2 cellular contexts compared by ENCODE assay signal in genomic region chr7:77940647-77941046, GRCh38.
TF ChIP-seq lines count a peak whose summit lies in the region.

No MANE protein-coding gene starts in this region.

TF ChIP-seq in IMR-90, 13 proteins besides CTCF, POLR2A, EP300 and RAD21:
- TF ChIP-seq SMC3 (IDR thresholded peaks at IDR 0.05; ENCODE audit: low read depth, low read length), result peak; percentile 69
- TF ChIP-seq MXI1 (IDR thresholded peaks at IDR 0.05; ENCODE audit: borderline replicate concordance, low read depth, low read length), result no peak

TF ChIP-seq in SK-N-SH treated with all-trans-retinoic acid at 6 μM for 48 hours, 23 proteins besides CTCF, POLR2A, EP300 and RAD21:
- TF ChIP-seq, protein P1, sequence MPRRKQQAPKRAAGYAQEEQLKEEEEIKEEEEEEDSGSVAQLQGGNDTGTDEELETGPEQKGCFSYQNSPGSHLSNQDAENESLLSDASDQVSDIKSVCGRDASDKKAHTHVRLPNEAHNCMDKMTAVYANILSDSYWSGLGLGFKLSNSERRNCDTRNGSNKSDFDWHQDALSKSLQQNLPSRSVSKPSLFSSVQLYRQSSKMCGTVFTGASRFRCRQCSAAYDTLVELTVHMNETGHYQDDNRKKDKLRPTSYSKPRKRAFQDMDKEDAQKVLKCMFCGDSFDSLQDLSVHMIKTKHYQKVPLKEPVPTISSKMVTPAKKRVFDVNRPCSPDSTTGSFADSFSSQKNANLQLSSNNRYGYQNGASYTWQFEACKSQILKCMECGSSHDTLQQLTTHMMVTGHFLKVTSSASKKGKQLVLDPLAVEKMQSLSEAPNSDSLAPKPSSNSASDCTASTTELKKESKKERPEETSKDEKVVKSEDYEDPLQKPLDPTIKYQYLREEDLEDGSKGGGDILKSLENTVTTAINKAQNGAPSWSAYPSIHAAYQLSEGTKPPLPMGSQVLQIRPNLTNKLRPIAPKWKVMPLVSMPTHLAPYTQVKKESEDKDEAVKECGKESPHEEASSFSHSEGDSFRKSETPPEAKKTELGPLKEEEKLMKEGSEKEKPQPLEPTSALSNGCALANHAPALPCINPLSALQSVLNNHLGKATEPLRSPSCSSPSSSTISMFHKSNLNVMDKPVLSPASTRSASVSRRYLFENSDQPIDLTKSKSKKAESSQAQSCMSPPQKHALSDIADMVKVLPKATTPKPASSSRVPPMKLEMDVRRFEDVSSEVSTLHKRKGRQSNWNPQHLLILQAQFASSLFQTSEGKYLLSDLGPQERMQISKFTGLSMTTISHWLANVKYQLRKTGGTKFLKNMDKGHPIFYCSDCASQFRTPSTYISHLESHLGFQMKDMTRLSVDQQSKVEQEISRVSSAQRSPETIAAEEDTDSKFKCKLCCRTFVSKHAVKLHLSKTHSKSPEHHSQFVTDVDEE (CRISPR knock-in tag; IDR thresholded peaks at IDR 0.05), result no peak
- TF ChIP-seq SNAI2 (CRISPR knock-in tag; IDR thresholded peaks at IDR 0.05) (no peak), GLIS3 (CRISPR knock-in tag; IDR thresholded peaks at IDR 0.05) (no peak), ZNF70 (CRISPR knock-in tag; IDR thresholded peaks at IDR 0.05) (no peak), BACH2 (CRISPR knock-in tag; IDR thresholded peaks at IDR 0.05; ENCODE audit: borderline replicate concordance) (no peak), RARB (CRISPR knock-in tag; IDR thresholded peaks at IDR 0.05) (no peak), TCF4 (CRISPR knock-in tag; IDR thresholded peaks at IDR 0.05; ENCODE audit: borderline replicate concordance) (no peak)
